Comparison of ENCODE assay signal across 1 cellular context in the genomic region with DNA sequence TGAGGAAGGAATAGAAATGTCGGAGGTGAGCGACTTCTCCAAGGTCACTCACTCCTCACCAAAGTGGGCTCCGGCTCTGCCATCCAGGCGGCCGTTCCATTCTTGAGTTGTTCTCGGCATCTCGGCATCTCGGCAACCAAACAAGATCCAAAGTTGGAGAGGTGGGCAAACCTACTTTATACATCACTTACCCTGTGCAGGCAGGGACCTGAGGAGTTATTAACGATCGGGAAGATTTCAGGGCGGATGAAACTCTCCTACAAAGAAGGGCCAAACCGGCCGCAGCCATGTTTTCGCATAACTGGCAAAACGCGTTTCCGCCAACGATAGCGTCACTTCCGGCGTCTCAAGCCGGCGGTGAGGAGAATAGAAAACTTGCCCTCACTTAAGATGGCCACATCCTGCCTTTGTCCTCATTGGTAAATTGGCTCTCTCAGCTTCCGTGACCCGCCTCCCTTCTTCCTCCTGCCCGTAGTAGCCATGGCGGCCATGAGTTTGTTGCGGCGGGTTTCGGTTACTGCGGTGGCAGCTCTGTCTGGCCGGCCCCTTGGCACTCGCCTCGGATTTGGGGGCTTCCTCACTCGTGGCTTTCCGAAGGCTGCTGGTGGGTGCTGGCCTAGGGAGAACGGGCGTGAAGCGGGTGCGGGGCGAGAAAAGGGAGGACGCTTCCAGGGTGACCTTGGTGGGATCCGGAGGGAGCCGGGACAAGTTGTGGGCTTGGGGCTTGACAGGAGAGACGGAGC.
TF ChIP-seq lines count a peak whose summit lies in the region.

A gene (minus strand): TSS at position 303 of the 743 bp plus-strand sequence. CDS start 14 bp downstream, at position 289.
A gene (plus strand): TSS at position 459 of the 743 bp plus-strand sequence. CDS start 22 bp downstream, at position 481.

TF ChIP-seq in A549, 52 proteins besides CTCF, POLR2A, EP300 and RAD21 (continued from another document):
- TF ChIP-seq, protein P1, sequence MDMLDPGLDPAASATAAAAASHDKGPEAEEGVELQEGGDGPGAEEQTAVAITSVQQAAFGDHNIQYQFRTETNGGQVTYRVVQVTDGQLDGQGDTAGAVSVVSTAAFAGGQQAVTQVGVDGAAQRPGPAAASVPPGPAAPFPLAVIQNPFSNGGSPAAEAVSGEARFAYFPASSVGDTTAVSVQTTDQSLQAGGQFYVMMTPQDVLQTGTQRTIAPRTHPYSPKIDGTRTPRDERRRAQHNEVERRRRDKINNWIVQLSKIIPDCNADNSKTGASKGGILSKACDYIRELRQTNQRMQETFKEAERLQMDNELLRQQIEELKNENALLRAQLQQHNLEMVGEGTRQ (IDR thresholded peaks at IDR 0.05), result no peak
- TF ChIP-seq, protein P2, sequence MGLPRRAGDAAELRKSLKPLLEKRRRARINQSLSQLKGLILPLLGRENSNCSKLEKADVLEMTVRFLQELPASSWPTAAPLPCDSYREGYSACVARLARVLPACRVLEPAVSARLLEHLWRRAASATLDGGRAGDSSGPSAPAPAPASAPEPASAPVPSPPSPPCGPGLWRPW (IDR thresholded peaks at IDR 0.05), result no peak
- no peak for TF ChIP-seq POLR2AphosphoS2 (conservative IDR thresholded peaks at IDR 0.05; ENCODE audit: low read length)
- TF ChIP-seq RNF2 (IDR thresholded peaks at IDR 0.05; ENCODE audit: borderline replicate concordance, low read depth), result no peak
- TF ChIP-seq ZSCAN20 (CRISPR knock-in tag; IDR thresholded peaks at IDR 0.05), result no peak
- peak; percentile 57 for TF ChIP-seq MAFK (IDR thresholded peaks at IDR 0.05; ENCODE audit: partially characterized antibody)
- no peak for TF ChIP-seq ZFP36 (IDR thresholded peaks at IDR 0.05; ENCODE audit: borderline replicate concordance, partially characterized antibody)
- TF ChIP-seq NR3C1 (IDR thresholded peaks at IDR 0.05), result no peak
- no peak for TF ChIP-seq FOSB (CRISPR knock-in tag; IDR thresholded peaks at IDR 0.05)
- no peak for TF ChIP-seq RCOR1 (IDR thresholded peaks at IDR 0.05; ENCODE audit: low read depth, low read length)
- no peak for TF ChIP-seq CBX8 (IDR thresholded peaks at IDR 0.05)
- no peak for TF ChIP-seq GATA3 (IDR thresholded peaks at IDR 0.05; ENCODE audit: borderline replicate concordance)
- TF ChIP-seq ESRRA (IDR thresholded peaks at IDR 0.05; ENCODE audit: borderline replicate concordance, low read length), result no peak
- TF ChIP-seq JUNB (IDR thresholded peaks at IDR 0.05), result no peak
- peak; percentile 97 for TF ChIP-seq KDM5A (IDR thresholded peaks at IDR 0.05)
- no peak for TF ChIP-seq EHMT2 (IDR thresholded peaks at IDR 0.05; ENCODE audit: low read depth)
- no peak for TF ChIP-seq EHF (CRISPR knock-in tag; IDR thresholded peaks at IDR 0.05)
- TF ChIP-seq, protein P3, sequence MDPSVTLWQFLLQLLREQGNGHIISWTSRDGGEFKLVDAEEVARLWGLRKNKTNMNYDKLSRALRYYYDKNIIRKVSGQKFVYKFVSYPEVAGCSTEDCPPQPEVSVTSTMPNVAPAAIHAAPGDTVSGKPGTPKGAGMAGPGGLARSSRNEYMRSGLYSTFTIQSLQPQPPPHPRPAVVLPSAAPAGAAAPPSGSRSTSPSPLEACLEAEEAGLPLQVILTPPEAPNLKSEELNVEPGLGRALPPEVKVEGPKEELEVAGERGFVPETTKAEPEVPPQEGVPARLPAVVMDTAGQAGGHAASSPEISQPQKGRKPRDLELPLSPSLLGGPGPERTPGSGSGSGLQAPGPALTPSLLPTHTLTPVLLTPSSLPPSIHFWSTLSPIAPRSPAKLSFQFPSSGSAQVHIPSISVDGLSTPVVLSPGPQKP (IDR thresholded peaks at IDR 0.05; ENCODE audit: low read depth, low read length), result no peak
- TF ChIP-seq HOXB13 (CRISPR knock-in tag; IDR thresholded peaks at IDR 0.05; ENCODE audit: low read depth), result no peak
- TF ChIP-seq SMC3 (IDR thresholded peaks at IDR 0.05), result no peak
- TF ChIP-seq CBX2 (IDR thresholded peaks at IDR 0.05; ENCODE audit: borderline replicate concordance, low read depth), result no peak
- peak; percentile 26 for TF ChIP-seq PHF8 (IDR thresholded peaks at IDR 0.05; ENCODE audit: borderline replicate concordance, low read depth)
- TF ChIP-seq CHD4 (IDR thresholded peaks at IDR 0.05; ENCODE audit: borderline replicate concordance), result no peak
- TF ChIP-seq HOXA7 (CRISPR knock-in tag; IDR thresholded peaks at IDR 0.05), result no peak
- TF ChIP-seq, protein P4, sequence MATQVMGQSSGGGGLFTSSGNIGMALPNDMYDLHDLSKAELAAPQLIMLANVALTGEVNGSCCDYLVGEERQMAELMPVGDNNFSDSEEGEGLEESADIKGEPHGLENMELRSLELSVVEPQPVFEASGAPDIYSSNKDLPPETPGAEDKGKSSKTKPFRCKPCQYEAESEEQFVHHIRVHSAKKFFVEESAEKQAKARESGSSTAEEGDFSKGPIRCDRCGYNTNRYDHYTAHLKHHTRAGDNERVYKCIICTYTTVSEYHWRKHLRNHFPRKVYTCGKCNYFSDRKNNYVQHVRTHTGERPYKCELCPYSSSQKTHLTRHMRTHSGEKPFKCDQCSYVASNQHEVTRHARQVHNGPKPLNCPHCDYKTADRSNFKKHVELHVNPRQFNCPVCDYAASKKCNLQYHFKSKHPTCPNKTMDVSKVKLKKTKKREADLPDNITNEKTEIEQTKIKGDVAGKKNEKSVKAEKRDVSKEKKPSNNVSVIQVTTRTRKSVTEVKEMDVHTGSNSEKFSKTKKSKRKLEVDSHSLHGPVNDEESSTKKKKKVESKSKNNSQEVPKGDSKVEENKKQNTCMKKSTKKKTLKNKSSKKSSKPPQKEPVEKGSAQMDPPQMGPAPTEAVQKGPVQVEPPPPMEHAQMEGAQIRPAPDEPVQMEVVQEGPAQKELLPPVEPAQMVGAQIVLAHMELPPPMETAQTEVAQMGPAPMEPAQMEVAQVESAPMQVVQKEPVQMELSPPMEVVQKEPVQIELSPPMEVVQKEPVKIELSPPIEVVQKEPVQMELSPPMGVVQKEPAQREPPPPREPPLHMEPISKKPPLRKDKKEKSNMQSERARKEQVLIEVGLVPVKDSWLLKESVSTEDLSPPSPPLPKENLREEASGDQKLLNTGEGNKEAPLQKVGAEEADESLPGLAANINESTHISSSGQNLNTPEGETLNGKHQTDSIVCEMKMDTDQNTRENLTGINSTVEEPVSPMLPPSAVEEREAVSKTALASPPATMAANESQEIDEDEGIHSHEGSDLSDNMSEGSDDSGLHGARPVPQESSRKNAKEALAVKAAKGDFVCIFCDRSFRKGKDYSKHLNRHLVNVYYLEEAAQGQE (IDR thresholded peaks at IDR 0.05), result no peak
- no peak for TF ChIP-seq RFX5 (IDR thresholded peaks at IDR 0.05)
- no peak for TF ChIP-seq SREBF2 (IDR thresholded peaks at IDR 0.05)
- TF ChIP-seq HOXB5 (CRISPR knock-in tag; IDR thresholded peaks at IDR 0.05), result no peak
- no peak for TF ChIP-seq NPAS2 (CRISPR knock-in tag; IDR thresholded peaks at IDR 0.05; ENCODE audit: borderline replicate concordance)
- TF ChIP-seq, protein P5, sequence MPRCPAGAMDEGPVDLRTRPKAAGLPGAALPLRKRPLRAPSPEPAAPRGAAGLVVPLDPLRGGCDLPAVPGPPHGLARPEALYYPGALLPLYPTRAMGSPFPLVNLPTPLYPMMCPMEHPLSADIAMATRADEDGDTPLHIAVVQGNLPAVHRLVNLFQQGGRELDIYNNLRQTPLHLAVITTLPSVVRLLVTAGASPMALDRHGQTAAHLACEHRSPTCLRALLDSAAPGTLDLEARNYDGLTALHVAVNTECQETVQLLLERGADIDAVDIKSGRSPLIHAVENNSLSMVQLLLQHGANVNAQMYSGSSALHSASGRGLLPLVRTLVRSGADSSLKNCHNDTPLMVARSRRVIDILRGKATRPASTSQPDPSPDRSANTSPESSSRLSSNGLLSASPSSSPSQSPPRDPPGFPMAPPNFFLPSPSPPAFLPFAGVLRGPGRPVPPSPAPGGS (IDR thresholded peaks at IDR 0.05), result 0 out of 3 replicates have a peak, but pooled peaks have one; percentile 44
- TF ChIP-seq NFE2L2 (conservative IDR thresholded peaks at IDR 0.05; ENCODE audit: low read length), result no peak
- TF ChIP-seq, protein P6, sequence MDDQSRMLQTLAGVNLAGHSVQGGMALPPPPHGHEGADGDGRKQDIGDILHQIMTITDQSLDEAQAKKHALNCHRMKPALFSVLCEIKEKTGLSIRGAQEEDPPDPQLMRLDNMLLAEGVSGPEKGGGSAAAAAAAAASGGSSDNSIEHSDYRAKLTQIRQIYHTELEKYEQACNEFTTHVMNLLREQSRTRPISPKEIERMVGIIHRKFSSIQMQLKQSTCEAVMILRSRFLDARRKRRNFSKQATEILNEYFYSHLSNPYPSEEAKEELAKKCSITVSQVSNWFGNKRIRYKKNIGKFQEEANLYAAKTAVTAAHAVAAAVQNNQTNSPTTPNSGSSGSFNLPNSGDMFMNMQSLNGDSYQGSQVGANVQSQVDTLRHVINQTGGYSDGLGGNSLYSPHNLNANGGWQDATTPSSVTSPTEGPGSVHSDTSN (IDR thresholded peaks at IDR 0.05), result no peak
- TF ChIP-seq KDM1A (IDR thresholded peaks at IDR 0.05; ENCODE audit: low read depth), result no peak
- TF ChIP-seq CHD2 (IDR thresholded peaks at IDR 0.05; ENCODE audit: low read length, partially characterized antibody), result no peak
- no peak for TF ChIP-seq FOSL2 (IDR thresholded peaks at IDR 0.05)
- TF ChIP-seq FOSL2 (CRISPR knock-in tag; IDR thresholded peaks at IDR 0.05), result no peak
- TF ChIP-seq ZC3H11A (IDR thresholded peaks at IDR 0.05), result no peak
- TF ChIP-seq FOXS1 (CRISPR knock-in tag; IDR thresholded peaks at IDR 0.05), result no peak
- TF ChIP-seq, protein P7, sequence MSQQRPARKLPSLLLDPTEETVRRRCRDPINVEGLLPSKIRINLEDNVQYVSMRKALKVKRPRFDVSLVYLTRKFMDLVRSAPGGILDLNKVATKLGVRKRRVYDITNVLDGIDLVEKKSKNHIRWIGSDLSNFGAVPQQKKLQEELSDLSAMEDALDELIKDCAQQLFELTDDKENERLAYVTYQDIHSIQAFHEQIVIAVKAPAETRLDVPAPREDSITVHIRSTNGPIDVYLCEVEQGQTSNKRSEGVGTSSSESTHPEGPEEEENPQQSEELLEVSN (IDR thresholded peaks at IDR 0.05; ENCODE audit: borderline replicate concordance, low read depth), result no peak
- no peak for TF ChIP-seq MYC (IDR thresholded peaks at IDR 0.05; ENCODE audit: borderline replicate concordance, low read length)
- no peak for TF ChIP-seq TP53 (CRISPR knock-in tag; IDR thresholded peaks at IDR 0.05)
- no peak for TF ChIP-seq TFCP2L1 (CRISPR knock-in tag; IDR thresholded peaks at IDR 0.05)
- TF ChIP-seq, protein P8, sequence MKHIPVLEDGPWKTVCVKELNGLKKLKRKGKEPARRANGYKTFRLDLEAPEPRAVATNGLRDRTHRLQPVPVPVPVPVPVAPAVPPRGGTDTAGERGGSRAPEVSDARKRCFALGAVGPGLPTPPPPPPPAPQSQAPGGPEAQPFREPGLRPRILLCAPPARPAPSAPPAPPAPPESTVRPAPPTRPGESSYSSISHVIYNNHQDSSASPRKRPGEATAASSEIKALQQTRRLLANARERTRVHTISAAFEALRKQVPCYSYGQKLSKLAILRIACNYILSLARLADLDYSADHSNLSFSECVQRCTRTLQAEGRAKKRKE (CRISPR knock-in tag; IDR thresholded peaks at IDR 0.05; ENCODE audit: low read depth), result no peak
- TF ChIP-seq MAZ (IDR thresholded peaks at IDR 0.05; ENCODE audit: borderline replicate concordance, low read depth, low read length), result no peak
TF ChIP-seq in A549: peak in this region for 7.
